Comparison of ENCODE assay signal across 8 cellular contexts in the genomic region with DNA sequence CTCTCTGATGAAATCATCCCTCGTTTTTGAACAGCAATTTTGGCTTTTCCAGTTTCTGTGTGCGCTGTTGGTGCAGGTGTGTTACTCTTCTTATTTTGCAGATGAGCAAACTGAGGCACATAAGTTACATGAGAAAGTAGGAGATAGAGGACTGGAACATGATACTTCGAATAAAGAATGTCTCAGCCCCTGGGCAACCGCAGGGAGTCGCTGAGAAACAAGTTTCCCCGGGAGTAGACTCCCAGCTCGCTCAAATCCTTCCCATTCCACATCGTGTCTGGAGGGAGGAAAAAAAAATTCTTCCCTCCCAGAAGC. TPM values are rescaled to one million over a fixed set of nuclear protein-coding genes. Genes with fewer than 3 reads are reported as not detected.
DNase-seq lines count a peak whose midpoint lies in the region; TF ChIP-seq lines count a peak whose summit lies in the region.

No MANE protein-coding gene starts in this region.

- H3K36me3 Mint-ChIP-seq in Caco-2 (ENCODE audit: insufficient read depth, unreplicated experiment) = peaks cover 22% of the 10 kb centered on the region

- no TSS peak for BruUV-seq in Caco-2 (replicated peaks; lab: Mats Ljungman, UMichigan)

- peak overlapping the region; percentile 86 for H3K4me3 Mint-ChIP-seq in Caco-2 (ENCODE audit: unreplicated experiment)

- H3K4me1 Mint-ChIP-seq in Caco-2 (ENCODE audit: low read depth, unreplicated experiment) = peaks cover 28% of the 10 kb centered on the region

- CTCF ChIA-PET in Caco-2 (lab: Charles Lee) = no interaction called here

- peaks cover 9% of the 10 kb centered on the region for H3K4me1 ChIP-seq in Caco-2
- peaks cover 7% of the 10 kb centered on the region for H3K4me1 ChIP-seq in GM23248 (ENCODE audit: insufficient read depth)
- peaks cover 12% of the 10 kb centered on the region for H3K4me1 ChIP-seq in hepatocyte (ENCODE audit: insufficient read depth)

- POLR2A ChIA-PET in Caco-2 (lab: Charles Lee) = no interaction called here

- peak overlapping the region; percentile 62 for H3K27ac Mint-ChIP-seq in Caco-2 (ENCODE audit: unreplicated experiment)

- H3K9me2 ChIP-seq in GM23248 (ENCODE audit: insufficient read depth) (no peaks in the 10 kb centered on the region), SU-DHL-6 (replicated peaks; ENCODE audit: insufficient read depth, low read length) (no peaks in the 10 kb centered on the region), hepatocyte (replicated peaks; ENCODE audit: insufficient read depth) (no peaks in the 10 kb centered on the region)

- intact Hi-C loops in Caco-2 (cut with micrococcal nuclease; ENCODE audit: unreplicated experiment) = loop anchor here (1.0 to 2.0 kb wide), 5 partner anchors 14 to 341 kb away; no protein-coding TSS in a partner anchor

- H2AFZ ChIP-seq in GM23248 (peak overlapping the region; percentile 83), SU-DHL-6 (ENCODE audit: low read depth, low read length, severe bottlenecking) (peak overlapping the region; percentile 84), hepatocyte (peak overlapping the region; percentile 0)

- H4K20me1 ChIP-seq in GM23248 (ENCODE audit: insufficient read depth) (no peaks in the 10 kb centered on the region), SU-DHL-6 (ENCODE audit: low read depth, low read length) (no peaks in the 10 kb centered on the region), hepatocyte (ENCODE audit: insufficient read depth, poor library complexity, severe bottlenecking) (no peaks in the 10 kb centered on the region)

- H3K9ac ChIP-seq in GM23248 = peak overlapping the region; percentile 62
- peak overlapping the region; percentile 43 for H3K9ac ChIP-seq in SU-DHL-6 (ENCODE audit: low read length)

- H3F3A ChIP-seq in GM23248 (ENCODE audit: insufficient read depth) (peaks cover 30% of the 10 kb centered on the region; the same call in 1 of the 2 replicates), SU-DHL-6 (ENCODE audit: insufficient read depth) (peaks cover 21% of the 10 kb centered on the region)

- H3K4me3 ChIP-seq in Caco-2 (ENCODE audit: low read depth, low read length) = peak overlapping the region; percentile 98
- H3K4me3 ChIP-seq in GM23248 = peak overlapping the region; percentile 73
- peak overlapping the region; percentile 71 for H3K4me3 ChIP-seq in SU-DHL-6 (ENCODE audit: insufficient read depth, low read length, poor library complexity, severe bottlenecking)
- peak overlapping the region; percentile 2 for H3K4me3 ChIP-seq in hepatocyte

- H3K79me2 ChIP-seq in GM23248 (ENCODE audit: insufficient read depth) (peaks cover 17% of the 10 kb centered on the region; the same call in 1 of the 2 replicates), SU-DHL-6 (ENCODE audit: insufficient read depth, low read length) (no peaks in the 10 kb centered on the region), hepatocyte (peaks cover 29% of the 10 kb centered on the region)

- H3K27ac ChIP-seq in GM23248 (peak overlapping the region; percentile 63), SU-DHL-6 (ENCODE audit: low read depth, low read length) (no peak overlapping the region), hepatocyte (peak overlapping the region; percentile 2), substantia nigra (ENCODE audit: low read depth, low read length, poor library complexity, severe bottlenecking) (peak overlapping the region; percentile 1)

- H3K27me3 ChIP-seq in Caco-2 (replicated peaks; ENCODE audit: control insufficient read depth, insufficient read depth, low read length) (no peaks in the 10 kb centered on the region), GM23248 (replicated peaks; ENCODE audit: insufficient read depth) (no peaks in the 10 kb centered on the region), SU-DHL-6 (ENCODE audit: low read length) (no peaks in the 10 kb centered on the region), hepatocyte (no peaks in the 10 kb centered on the region)

- H3K36me3 ChIP-seq in Caco-2 (ENCODE audit: control insufficient read depth, insufficient read depth, low read length) (peaks cover 1% of the 10 kb centered on the region; the same call in 1 of the 2 replicates), GM23248 (ENCODE audit: low read depth) (no peaks in the 10 kb centered on the region), SU-DHL-6 (ENCODE audit: low read length) (no peaks in the 10 kb centered on the region), hepatocyte (replicated peaks; ENCODE audit: insufficient read depth, low read depth) (no peaks in the 10 kb centered on the region)

- H3K4me2 ChIP-seq in GM23248 (ENCODE audit: unreplicated experiment) (peak overlapping the region; percentile 78), SU-DHL-6 (ENCODE audit: low read depth, low read length, poor library complexity, severe bottlenecking) (peak overlapping the region; percentile 71), hepatocyte (peak overlapping the region; percentile 80)

- no peaks in the 10 kb centered on the region for H3K27me3 Mint-ChIP-seq in Caco-2 (ENCODE audit: insufficient read depth, unreplicated experiment)

- DNase-seq in Caco-2 (no peak), GM23248 (no peak), hepatocyte (ENCODE audit: low spot score) (no peak), substantia nigra (lab: John Stamatoyannopoulos, UW) (no peak), NCI-H1092 treated with DMSO at 0.1 percent for 48 hours (lab: John Stamatoyannopoulos, UW) (no peak), HUDEP-2 (lab: John Stamatoyannopoulos, UW; ENCODE audit: unreplicated experiment in 76 of 76) (no peak), NCI-H82 (lab: John Stamatoyannopoulos, UW) (no peak)

- peak in 1 of 2 experiments; percentile 3 for TF ChIP-seq CTCF in Caco-2 (IDR thresholded peaks at IDR 0.05; ENCODE audit: insufficient read depth in 1 of 2, low read depth in 1 of 2, low read length in 1 of 2, severe bottlenecking in 1 of 2, unreplicated experiment in 1 of 2)
- no peak for TF ChIP-seq CTCF in SU-DHL-6 (IDR thresholded peaks at IDR 0.05; ENCODE audit: insufficient read depth, low read length, poor library complexity, severe bottlenecking)
- peak; percentile 23 for TF ChIP-seq CTCF in hepatocyte (IDR thresholded peaks at IDR 0.05; ENCODE audit: poor library complexity)

- no peaks in the 10 kb centered on the region for H3K9me3 ChIP-seq in Caco-2
- H3K9me3 ChIP-seq in GM23248 (ENCODE audit: low read depth) = no peaks in the 10 kb centered on the region
- H3K9me3 ChIP-seq in SU-DHL-6 (ENCODE audit: insufficient read depth, low read length) = no peaks in the 10 kb centered on the region
- H3K9me3 ChIP-seq in hepatocyte (ENCODE audit: low read depth) = no peaks in the 10 kb centered on the region

- in situ Hi-C loops in GM23248 (cut with MboI) = no loop called here

- 0 to 3% methylated on average over 8 of the region's 8 CpGs for WGBS in GM23248 (ENCODE audit: low coverage in 1 of 2, low lambda C conversion rate in 2 of 2, missing lambda C conversion rate in 2 of 2), 2 experiments
- WGBS in hepatocyte (ENCODE audit: low lambda C conversion rate, missing lambda C conversion rate) = 5% methylated on average over 8 of the region's 8 CpGs

- no peaks in the 10 kb centered on the region for H3K9me3 Mint-ChIP-seq in Caco-2 (ENCODE audit: unreplicated experiment)

RNA-seq across cellular contexts. Expression of a gene that starts 18.0 kb away (rescaled TPM):
- total RNA-seq in Caco-2 (2022) = 9.1 and 11.0 TPM in 2 replicates
- total RNA-seq in GM23248 (2014; rRNA removed; shearing (Covaris generic)) = 25.7 and 32.2 TPM in 2 replicates
- polyA plus RNA-seq in GM23248 (2016; fragmentation: Nextera tagmentation; extraction: Ambion mirVana) = 17.6 and 25.7 TPM in 2 replicates
- total RNA-seq in hepatocyte = 13.2 and 14.2 TPM in 2 replicates
- polyA plus RNA-seq in hepatocyte = 14.1 and 14.8 TPM in 2 replicates

Comparison
In these comparisons a context has a peak if more than half of its experiments do, and no peak if none do; other contexts are left out.
1. H3K4me3 ChIP-seq: peak in every context shown above with its lines; median percentile 98 in Caco-2; 73 in GM23248; 71 in SU-DHL-6; 2 in hepatocyte.
2. H2AFZ ChIP-seq: peak in every context shown above with its lines; median percentile 84 in SU-DHL-6; 83 in GM23248; 0 in hepatocyte.